9 cellular contexts compared by ENCODE assay signal in genomic region chr2:101827246-101827645, GRCh38.
DNase-seq lines count a peak whose midpoint lies in the region; ATAC-seq and TF ChIP-seq lines count a peak whose summit lies in the region.
"Had no signal": no experiment of that assay in that cellular context is flagged by ENCODE, and none has a peak within 500 bp of the region (broad histone marks: within the 10 kb centered on the region; RNA-seq: fewer than 3 reads in every experiment).

No MANE protein-coding gene starts in this region.

- TF ChIP-seq CTCF in AG10803 (conservative IDR thresholded peaks at IDR 0.05; ENCODE audit: low read length) (no peak), astrocyte of the spinal cord (IDR thresholded peaks at IDR 0.05; ENCODE audit: low read depth, low read length) (no peak)

- peak; percentile 76 for DNase-seq in AG10803 (ENCODE audit: low read depth)
- DNase-seq in HK-2 (ENCODE audit: unreplicated experiment): peak; percentile 31
- DNase-seq in astrocyte of the spinal cord (ENCODE audit: low read depth, low spot score): peak; percentile 88
- peak; percentile 89 for DNase-seq in kidney tubule cell (ENCODE audit: low spot score)
- no peak for DNase-seq in hypothalamus (lab: John Stamatoyannopoulos, UW)
- DNase-seq: RPMI8226 had no signal

- in situ Hi-C loops in astrocyte of the spinal cord (cut with HindIII; ENCODE audit: low sequenced_read_pairs): no loop called here

- ATAC-seq in GM19395 (IDR thresholded peaks at IDR 0.05; ENCODE audit: unreplicated experiment) (no peak), HG03039 (IDR thresholded peaks at IDR 0.05; ENCODE audit: unreplicated experiment) (no peak), GM19023 (IDR thresholded peaks at IDR 0.05; ENCODE audit: unreplicated experiment) (no peak)

- H3K4me3 ChIP-seq in AG10803 (ENCODE audit: low read length) (no peak overlapping the region), astrocyte of the spinal cord (ENCODE audit: low read depth, low read length) (no peak overlapping the region)

Comparison
In these comparisons a context has a peak if more than half of its experiments do, and no peak if none do; other contexts are left out.
1. DNase-seq: peak in AG10803 (single experiment), HK-2 (single experiment), astrocyte of the spinal cord (single experiment) and kidney tubule cell (single experiment); none in hypothalamus (0 of 51).